Comparison of ENCODE assay signal across 8 cellular contexts in the genomic region with DNA sequence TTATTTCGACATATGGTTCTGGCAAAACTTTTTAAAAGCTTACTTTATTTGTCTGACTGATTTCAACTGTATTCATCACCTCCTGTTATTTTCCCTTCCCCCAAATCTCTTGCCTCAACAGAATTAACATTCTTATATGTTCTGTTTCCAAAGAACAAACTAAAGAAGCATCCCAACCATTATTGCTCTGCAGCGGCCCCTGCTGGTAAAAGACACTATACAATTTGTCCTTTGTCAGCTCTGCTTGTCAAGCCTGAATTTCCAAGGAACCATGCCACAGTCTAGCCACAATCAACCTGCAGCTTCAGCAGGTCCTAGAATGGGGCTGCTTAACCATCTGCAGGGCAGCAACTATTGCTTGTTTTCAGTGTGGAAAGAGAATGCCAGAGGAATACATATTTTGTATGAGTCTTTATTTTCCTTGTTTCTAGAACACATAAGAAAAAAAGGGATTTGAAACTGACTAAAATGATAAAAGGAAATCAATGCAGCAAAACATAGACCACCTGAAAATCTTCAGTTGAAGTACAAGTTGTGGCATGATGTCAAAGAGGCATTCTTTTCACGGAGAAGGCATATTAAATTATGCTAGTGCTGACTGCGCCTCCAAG.
A peak's percentile ranks its signal among the peaks of the same experiment; 100 is the strongest.
DNase-seq lines count a peak whose midpoint lies in the region; ATAC-seq, FAIRE-seq and TF ChIP-seq lines count a peak whose summit lies in the region.

No MANE protein-coding gene starts in this region.

- H3K4me3 Mint-ChIP-seq in CD8-positive, alpha-beta memory T cell = no peak overlapping the region

- no peaks in the 10 kb centered on the region for H3K4me1 Mint-ChIP-seq in CD8-positive, alpha-beta memory T cell

- no peaks in the 10 kb centered on the region for H3K36me3 ChIP-seq in CD8-positive, alpha-beta memory T cell (ENCODE audit: insufficient read depth, low read length)
- H3K36me3 ChIP-seq in Panc1 (ENCODE audit: control insufficient read depth, insufficient read depth, low read length) (no peaks in the 10 kb centered on the region), prostate gland (no peaks in the 10 kb centered on the region)

- no TSS peak for BruUV-seq in Panc1 (replicated peaks; lab: Mats Ljungman, UMichigan)

- intact Hi-C loops in Panc1 (cut with micrococcal nuclease; ENCODE audit: unreplicated experiment) (loop anchor here (5.0 kb wide), 1 partner anchor 1691 kb away; no protein-coding TSS in a partner anchor), head of caudate nucleus (cut with DNase I) (no loop called here), prostate gland (cut with DNase I) (no loop called here)

- no peak for FAIRE-seq in RCC 7860 (lab: Jason Lieb, UNC)

- no peaks in the 10 kb centered on the region for H3K4me1 ChIP-seq in CD8-positive, alpha-beta memory T cell (ENCODE audit: insufficient read depth, low read length)
- H3K4me1 ChIP-seq in Panc1 (ENCODE audit: control insufficient read depth, insufficient read depth, low read length) = no peaks in the 10 kb centered on the region
- no peaks in the 10 kb centered on the region for H3K4me1 ChIP-seq in prostate gland (replicated peaks)

- TF ChIP-seq CTCF in Panc1 (IDR thresholded peaks at IDR 0.05) (peak; percentile 72), prostate gland (IDR thresholded peaks at IDR 0.05) (peak in 3 of 4 experiments; percentile 17 to 39 (median 24))

- in situ Hi-C loops in Panc1 (cut with HindIII; ENCODE audit: low pct_unique_long_range_greater_than_20kb, low sequenced_read_pairs) = no loop called here

- H3K27ac ChIP-seq in CD8-positive, alpha-beta memory T cell (ENCODE audit: low read depth, low read length) = no peak overlapping the region
- H3K27ac ChIP-seq in Panc1 (ENCODE audit: low read length) = no peak overlapping the region
- no peak overlapping the region for H3K27ac ChIP-seq in prostate gland

- ATAC-seq in GM19351 (IDR thresholded peaks at IDR 0.05; ENCODE audit: unreplicated experiment) (peak; percentile 90), Panc1 (no peak)

- WGBS in prostate gland = 33% methylated on average over 4 of the region's 4 CpGs

- no peaks in the 10 kb centered on the region for H3K9me3 ChIP-seq in CD8-positive, alpha-beta memory T cell (ENCODE audit: low read length)
- H3K9me3 ChIP-seq in Panc1 (ENCODE audit: control insufficient read depth, insufficient read depth, low read depth, low read length) (no peaks in the 10 kb centered on the region), prostate gland (no peaks in the 10 kb centered on the region)

- DNase-seq in CD8-positive, alpha-beta memory T cell = peak in 4 of 5 donors; percentile 8 to 53 (median 17)
- DNase-seq in HUDEP-2 (lab: John Stamatoyannopoulos, UW; ENCODE audit: unreplicated experiment in 76 of 76) = peak in 61 of 76 experiments; percentile 3 to 77 (median 42)
- peak; percentile 18 for DNase-seq in Panc1 (ENCODE audit: low read depth, low spot score)
- DNase-seq in activated naive CD4-positive, alpha-beta T cell (lab: John Stamatoyannopoulos, UW) = peak in 3 of 4 experiments; percentile 5 to 34 (median 7)
- DNase-seq in head of caudate nucleus = peak; percentile 65 to 93 (median 83)
- DNase-seq in prostate gland (ENCODE audit: low spot score) = peak; percentile 9
- no peak for DNase-seq in RCC 7860 (ENCODE audit: low spot score)

- H3K27ac Mint-ChIP-seq in CD8-positive, alpha-beta memory T cell = no peak overlapping the region

- TF ChIP-seq POLR2A in prostate gland (IDR thresholded peaks at IDR 0.05) = no peak

- H3K9me3 Mint-ChIP-seq in CD8-positive, alpha-beta memory T cell = no peaks in the 10 kb centered on the region

- H3K27me3 Mint-ChIP-seq in CD8-positive, alpha-beta memory T cell = peaks cover 5 to 6% of the 10 kb centered on the region in 2 donors

- no peaks in the 10 kb centered on the region for H3K36me3 Mint-ChIP-seq in CD8-positive, alpha-beta memory T cell

- POLR2A ChIA-PET in CD8-positive, alpha-beta memory T cell (lab: Charles Lee) = no interaction called here
- POLR2A ChIA-PET in Panc1 (lab: Charles Lee) = no interaction called here

- CTCF ChIA-PET in CD8-positive, alpha-beta memory T cell (lab: Charles Lee) = interaction anchor here (1.8 kb wide), 1 partner anchor 11 kb away, joined by 3 read pairs; no protein-coding TSS in a partner anchor
- CTCF ChIA-PET in Panc1 (lab: Charles Lee) = no interaction called here

- no peak overlapping the region for H3K4me3 ChIP-seq in CD8-positive, alpha-beta memory T cell (ENCODE audit: low read length)
- no peak overlapping the region for H3K4me3 ChIP-seq in Panc1 (ENCODE audit: low read depth in 2 of 2, low read length in 2 of 2)
- no peak overlapping the region for H3K4me3 ChIP-seq in prostate gland

- H3K27me3 ChIP-seq in CD8-positive, alpha-beta memory T cell (ENCODE audit: insufficient read depth, low read length, poor library complexity, severe bottlenecking) = no peaks in the 10 kb centered on the region
- H3K27me3 ChIP-seq in Panc1 (ENCODE audit: control insufficient read depth, insufficient read depth, low read length) (no peaks in the 10 kb centered on the region), prostate gland (replicated peaks; ENCODE audit: insufficient read depth) (no peaks in the 10 kb centered on the region)
